In genomic region chr4:77156912-77157858, GRCh38 we compare ENCODE assay signal across 1 cellular context.
TF ChIP-seq lines count a peak whose summit lies in the region.

A gene with protein sequence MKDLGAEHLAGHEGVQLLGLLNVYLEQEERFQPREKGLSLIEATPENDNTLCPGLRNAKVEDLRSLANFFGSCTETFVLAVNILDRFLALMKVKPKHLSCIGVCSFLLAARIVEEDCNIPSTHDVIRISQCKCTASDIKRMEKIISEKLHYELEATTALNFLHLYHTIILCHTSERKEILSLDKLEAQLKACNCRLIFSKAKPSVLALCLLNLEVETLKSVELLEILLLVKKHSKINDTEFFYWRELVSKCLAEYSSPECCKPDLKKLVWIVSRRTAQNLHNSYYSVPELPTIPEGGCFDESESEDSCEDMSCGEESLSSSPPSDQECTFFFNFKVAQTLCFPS (plus strand): TSS chr4:77157207. CDS start chr4:77158533, 1,326 bp downstream.

TF ChIP-seq in HepG2, 621 proteins besides CTCF, POLR2A, EP300 and RAD21 (continued from another document and continues in another):
- TF ChIP-seq, protein P1, sequence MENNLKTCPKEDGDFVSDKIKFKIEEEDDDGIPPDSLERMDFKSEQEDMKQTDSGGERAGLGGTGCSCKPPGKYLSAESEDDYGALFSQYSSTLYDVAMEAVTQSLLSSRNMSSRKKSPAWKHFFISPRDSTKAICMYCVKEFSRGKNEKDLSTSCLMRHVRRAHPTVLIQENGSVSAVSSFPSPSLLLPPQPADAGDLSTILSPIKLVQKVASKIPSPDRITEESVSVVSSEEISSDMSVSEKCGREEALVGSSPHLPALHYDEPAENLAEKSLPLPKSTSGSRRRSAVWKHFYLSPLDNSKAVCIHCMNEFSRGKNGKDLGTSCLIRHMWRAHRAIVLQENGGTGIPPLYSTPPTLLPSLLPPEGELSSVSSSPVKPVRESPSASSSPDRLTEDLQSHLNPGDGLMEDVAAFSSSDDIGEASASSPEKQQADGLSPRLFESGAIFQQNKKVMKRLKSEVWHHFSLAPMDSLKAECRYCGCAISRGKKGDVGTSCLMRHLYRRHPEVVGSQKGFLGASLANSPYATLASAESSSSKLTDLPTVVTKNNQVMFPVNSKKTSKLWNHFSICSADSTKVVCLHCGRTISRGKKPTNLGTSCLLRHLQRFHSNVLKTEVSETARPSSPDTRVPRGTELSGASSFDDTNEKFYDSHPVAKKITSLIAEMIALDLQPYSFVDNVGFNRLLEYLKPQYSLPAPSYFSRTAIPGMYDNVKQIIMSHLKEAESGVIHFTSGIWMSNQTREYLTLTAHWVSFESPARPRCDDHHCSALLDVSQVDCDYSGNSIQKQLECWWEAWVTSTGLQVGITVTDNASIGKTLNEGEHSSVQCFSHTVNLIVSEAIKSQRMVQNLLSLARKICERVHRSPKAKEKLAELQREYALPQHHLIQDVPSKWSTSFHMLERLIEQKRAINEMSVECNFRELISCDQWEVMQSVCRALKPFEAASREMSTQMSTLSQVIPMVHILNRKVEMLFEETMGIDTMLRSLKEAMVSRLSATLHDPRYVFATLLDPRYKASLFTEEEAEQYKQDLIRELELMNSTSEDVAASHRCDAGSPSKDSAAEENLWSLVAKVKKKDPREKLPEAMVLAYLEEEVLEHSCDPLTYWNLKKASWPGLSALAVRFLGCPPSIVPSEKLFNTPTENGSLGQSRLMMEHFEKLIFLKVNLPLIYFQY (CRISPR knock-in tag; IDR thresholded peaks at IDR 0.05; ENCODE audit: borderline replicate concordance), result no peak
- TF ChIP-seq SUZ12 (IDR thresholded peaks at IDR 0.05; ENCODE audit: low read depth, low read length), result no peak
- TF ChIP-seq SIN3A (IDR thresholded peaks at IDR 0.05; ENCODE audit: borderline replicate concordance, low read depth, low read length), result peak; percentile 92
- TF ChIP-seq CHD2 (IDR thresholded peaks at IDR 0.05; ENCODE audit: low read depth, low read length), result peak; percentile 85
- 0 out of 2 replicates have a peak, but pooled peaks have one; percentile 34 for TF ChIP-seq ZNF563 (CRISPR knock-in tag; IDR thresholded peaks at IDR 0.05)
- no peak for TF ChIP-seq ZNF124 (CRISPR knock-in tag; IDR thresholded peaks at IDR 0.05)
- TF ChIP-seq ZNF382 (CRISPR knock-in tag; IDR thresholded peaks at IDR 0.05; ENCODE audit: borderline replicate concordance), result no peak
- TF ChIP-seq, protein P2, sequence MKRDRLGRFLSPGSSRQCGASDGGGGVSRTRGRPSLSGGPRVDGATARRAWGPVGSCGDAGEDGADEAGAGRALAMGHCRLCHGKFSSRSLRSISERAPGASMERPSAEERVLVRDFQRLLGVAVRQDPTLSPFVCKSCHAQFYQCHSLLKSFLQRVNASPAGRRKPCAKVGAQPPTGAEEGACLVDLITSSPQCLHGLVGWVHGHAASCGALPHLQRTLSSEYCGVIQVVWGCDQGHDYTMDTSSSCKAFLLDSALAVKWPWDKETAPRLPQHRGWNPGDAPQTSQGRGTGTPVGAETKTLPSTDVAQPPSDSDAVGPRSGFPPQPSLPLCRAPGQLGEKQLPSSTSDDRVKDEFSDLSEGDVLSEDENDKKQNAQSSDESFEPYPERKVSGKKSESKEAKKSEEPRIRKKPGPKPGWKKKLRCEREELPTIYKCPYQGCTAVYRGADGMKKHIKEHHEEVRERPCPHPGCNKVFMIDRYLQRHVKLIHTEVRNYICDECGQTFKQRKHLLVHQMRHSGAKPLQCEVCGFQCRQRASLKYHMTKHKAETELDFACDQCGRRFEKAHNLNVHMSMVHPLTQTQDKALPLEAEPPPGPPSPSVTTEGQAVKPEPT (CRISPR knock-in tag; IDR thresholded peaks at IDR 0.05; ENCODE audit: low read depth), result 0 out of 2 replicates have a peak, but pooled peaks have one; percentile 50
- no peak for TF ChIP-seq NCOA5 (CRISPR knock-in tag; IDR thresholded peaks at IDR 0.05)
- TF ChIP-seq POGK (CRISPR knock-in tag; conservative IDR thresholded peaks at IDR 0.05), result peak; percentile 69
- peak; percentile 96 for TF ChIP-seq ZMYM4 (CRISPR knock-in tag; IDR thresholded peaks at IDR 0.05)
- TF ChIP-seq ERF (CRISPR knock-in tag; IDR thresholded peaks at IDR 0.05), result no peak
- TF ChIP-seq HBP1 (CRISPR knock-in tag; IDR thresholded peaks at IDR 0.05; ENCODE audit: low read depth), result no peak
- TF ChIP-seq FIP1L1 (IDR thresholded peaks at IDR 0.05; ENCODE audit: borderline replicate concordance, insufficient read depth, low read depth, low read length), result no peak; the same call in 1 of the 2 replicates
- peak; percentile 11; the same call in 1 of the 2 replicates for TF ChIP-seq KLF15 (CRISPR knock-in tag; IDR thresholded peaks at IDR 0.05; ENCODE audit: borderline replicate concordance)
- no peak for TF ChIP-seq SRF (IDR thresholded peaks at IDR 0.05; ENCODE audit: low read depth, low read length)
- no peak; the same call in 1 of the 2 replicates for TF ChIP-seq CBX5 (CRISPR knock-in tag; IDR thresholded peaks at IDR 0.05; ENCODE audit: borderline replicate concordance)
- TF ChIP-seq ARHGAP35 (CRISPR knock-in tag; IDR thresholded peaks at IDR 0.05; ENCODE audit: borderline replicate concordance), result no peak
- peak; percentile 19; the same call in 1 of the 2 replicates for TF ChIP-seq ATF7-NPFF (CRISPR knock-in tag; IDR thresholded peaks at IDR 0.05; ENCODE audit: low read depth)
- TF ChIP-seq, protein P3, sequence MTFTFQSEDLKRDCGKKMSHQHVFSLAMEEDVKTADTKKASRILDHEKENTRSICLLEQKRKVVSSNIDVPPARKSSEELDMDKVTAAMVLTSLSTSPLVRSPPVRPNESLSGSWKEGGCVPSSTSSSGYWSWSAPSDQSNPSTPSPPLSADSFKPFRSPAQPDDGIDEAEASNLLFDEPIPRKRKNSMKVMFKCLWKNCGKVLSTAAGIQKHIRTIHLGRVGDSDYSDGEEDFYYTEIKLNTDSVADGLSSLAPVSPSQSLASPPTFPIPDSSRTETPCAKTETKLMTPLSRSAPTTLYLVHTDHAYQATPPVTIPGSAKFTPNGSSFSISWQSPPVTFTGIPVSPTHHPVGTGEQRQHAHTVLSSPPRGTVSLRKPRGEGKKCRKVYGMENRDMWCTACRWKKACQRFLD (CRISPR knock-in tag; IDR thresholded peaks at IDR 0.05; ENCODE audit: borderline replicate concordance), result 0 out of 2 replicates have a peak, but pooled peaks have one; percentile 39
- TF ChIP-seq, protein P4, sequence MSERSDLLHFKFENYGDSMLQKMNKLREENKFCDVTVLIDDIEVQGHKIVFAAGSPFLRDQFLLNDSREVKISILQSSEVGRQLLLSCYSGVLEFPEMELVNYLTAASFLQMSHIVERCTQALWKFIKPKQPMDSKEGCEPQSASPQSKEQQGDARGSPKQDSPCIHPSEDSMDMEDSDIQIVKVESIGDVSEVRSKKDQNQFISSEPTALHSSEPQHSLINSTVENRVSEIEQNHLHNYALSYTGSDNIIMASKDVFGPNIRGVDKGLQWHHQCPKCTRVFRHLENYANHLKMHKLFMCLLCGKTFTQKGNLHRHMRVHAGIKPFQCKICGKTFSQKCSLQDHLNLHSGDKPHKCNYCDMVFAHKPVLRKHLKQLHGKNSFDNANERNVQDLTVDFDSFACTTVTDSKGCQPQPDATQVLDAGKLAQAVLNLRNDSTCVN (CRISPR knock-in tag; IDR thresholded peaks at IDR 0.05; ENCODE audit: borderline replicate concordance), result no peak
- TF ChIP-seq NCOA1 (CRISPR knock-in tag; IDR thresholded peaks at IDR 0.05), result no peak
- no peak for TF ChIP-seq PLSCR1 (CRISPR knock-in tag; IDR thresholded peaks at IDR 0.05; ENCODE audit: borderline replicate concordance)
- TF ChIP-seq ISL2 (CRISPR knock-in tag; IDR thresholded peaks at IDR 0.05), result peak; percentile 47; the same call in 1 of the 2 replicates
- no peak for TF ChIP-seq PRPF4 (IDR thresholded peaks at IDR 0.05; ENCODE audit: low read depth, low read length, poor library complexity, severe bottlenecking)
- TF ChIP-seq ZNF761 (CRISPR knock-in tag; conservative IDR thresholded peaks at IDR 0.05), result 0 out of 2 replicates have a peak, but pooled peaks have one; percentile 21
- peak in 1 of 2 experiments; percentile 90; a peak in 2 of 4 replicates for TF ChIP-seq KLF16 (CRISPR knock-in tag; IDR thresholded peaks at IDR 0.05)
- TF ChIP-seq ZNF33B (CRISPR knock-in tag; IDR thresholded peaks at IDR 0.05), result no peak
- TF ChIP-seq NFKB2 (CRISPR knock-in tag; IDR thresholded peaks at IDR 0.05; ENCODE audit: borderline replicate concordance), result peak; percentile 72; the same call in 1 of the 2 replicates
- TF ChIP-seq ZNF3 (CRISPR knock-in tag; IDR thresholded peaks at IDR 0.05), result no peak
- no peak for TF ChIP-seq MBNL3 (CRISPR knock-in tag; conservative IDR thresholded peaks at IDR 0.05)
- no peak for TF ChIP-seq ZNF652 (CRISPR knock-in tag; IDR thresholded peaks at IDR 0.05; ENCODE audit: borderline replicate concordance, low read depth)
- no peak for TF ChIP-seq NFE2 (CRISPR knock-in tag; IDR thresholded peaks at IDR 0.05)
- TF ChIP-seq HDAC2 (CRISPR knock-in tag; IDR thresholded peaks at IDR 0.05), result peak; percentile 53; the same call in 1 of the 2 replicates
- no peak for TF ChIP-seq ZNF766 (CRISPR knock-in tag; IDR thresholded peaks at IDR 0.05; ENCODE audit: borderline replicate concordance)
- no peak for TF ChIP-seq SYNCRIP (IDR thresholded peaks at IDR 0.05; ENCODE audit: insufficient read depth, low read depth, low read length)
- TF ChIP-seq ZNF33A (CRISPR knock-in tag; IDR thresholded peaks at IDR 0.05; ENCODE audit: borderline replicate concordance), result no peak
- TF ChIP-seq ZNF253 (CRISPR knock-in tag; IDR thresholded peaks at IDR 0.05; ENCODE audit: borderline replicate concordance), result peak; percentile 25; the same call in 1 of the 2 replicates
- TF ChIP-seq SMAD9 (CRISPR knock-in tag; IDR thresholded peaks at IDR 0.05), result no peak
- no peak for TF ChIP-seq SNRNP70 (IDR thresholded peaks at IDR 0.05; ENCODE audit: low read depth, low read length)
- TF ChIP-seq FOXP1 (IDR thresholded peaks at IDR 0.05), result peak; percentile 19; the same call in 1 of the 2 replicates
- TF ChIP-seq FOXP1 (CRISPR knock-in tag; IDR thresholded peaks at IDR 0.05), result no peak; the same call in none of the 2 replicates
- no peak for TF ChIP-seq ZFP36 (IDR thresholded peaks at IDR 0.05; ENCODE audit: borderline replicate concordance, low read depth, low read length, partially characterized antibody)
- no peak for TF ChIP-seq RERE (CRISPR knock-in tag; IDR thresholded peaks at IDR 0.05; ENCODE audit: low read depth)
- TF ChIP-seq ZNF724P (CRISPR knock-in tag; IDR thresholded peaks at IDR 0.05; ENCODE audit: borderline replicate concordance), result peak; percentile 89; the same call in 1 of the 2 replicates
- no peak for TF ChIP-seq ZNF296 (CRISPR knock-in tag; conservative IDR thresholded peaks at IDR 0.05)
